In the genomic region with DNA sequence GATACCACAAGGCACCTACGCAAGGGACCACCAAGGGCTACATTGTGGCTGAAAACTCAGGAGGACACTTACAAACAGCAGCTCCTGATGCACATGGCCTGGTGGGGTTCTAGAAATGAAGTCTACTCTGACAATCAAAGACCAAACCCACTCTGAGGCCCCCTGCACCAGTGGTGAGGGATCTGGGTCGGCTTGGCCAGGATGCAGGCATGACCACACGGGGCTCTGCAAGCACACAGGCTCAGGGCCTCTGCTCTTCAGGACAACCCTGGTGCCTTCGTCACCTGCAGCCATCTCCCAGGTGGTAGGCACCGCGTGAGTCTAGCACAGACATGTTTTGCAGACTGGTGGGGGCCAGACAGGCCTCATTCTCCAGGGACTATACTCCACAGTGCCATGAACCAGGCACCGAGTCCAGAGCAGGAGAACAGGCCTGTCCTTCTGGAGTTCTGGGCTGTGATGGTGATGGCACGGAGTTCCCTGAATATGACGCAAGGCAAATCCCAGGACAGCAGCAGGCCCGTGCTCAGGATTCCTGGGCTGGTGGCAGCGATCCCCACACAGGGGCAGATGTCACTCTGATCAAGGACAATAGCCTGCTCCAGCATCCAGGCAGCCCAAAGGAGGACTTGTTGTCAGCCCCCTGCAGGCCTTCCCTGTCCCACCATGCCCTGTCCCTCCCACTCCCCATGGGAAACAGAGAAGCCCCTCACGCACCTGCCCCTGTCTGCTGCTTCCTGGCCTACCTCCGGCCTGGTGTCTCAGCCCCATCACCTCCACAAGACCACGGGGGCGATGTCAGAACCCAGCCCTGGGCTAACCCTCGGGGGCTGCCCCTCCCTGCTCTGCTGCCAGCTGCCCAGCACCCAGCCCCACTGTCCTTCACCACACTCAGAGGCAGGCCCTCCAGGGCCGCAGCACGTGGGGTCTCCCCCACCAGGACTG, we compare ENCODE assay signal across 2 cellular contexts.
TF ChIP-seq lines count a peak whose summit lies in the region.

No MANE protein-coding gene starts in this region.

TF ChIP-seq in SK-N-SH, 30 proteins besides CTCF, POLR2A, EP300 and RAD21:
- no peak for TF ChIP-seq GATA2 (CRISPR knock-in tag; IDR thresholded peaks at IDR 0.05)
- TF ChIP-seq ELF1 (IDR thresholded peaks at IDR 0.05) = no peak
- no peak for TF ChIP-seq TCF12 (IDR thresholded peaks at IDR 0.05)
- no peak for TF ChIP-seq RXRA (IDR thresholded peaks at IDR 0.05; ENCODE audit: borderline replicate concordance, low read depth)
- TF ChIP-seq, protein P1, sequence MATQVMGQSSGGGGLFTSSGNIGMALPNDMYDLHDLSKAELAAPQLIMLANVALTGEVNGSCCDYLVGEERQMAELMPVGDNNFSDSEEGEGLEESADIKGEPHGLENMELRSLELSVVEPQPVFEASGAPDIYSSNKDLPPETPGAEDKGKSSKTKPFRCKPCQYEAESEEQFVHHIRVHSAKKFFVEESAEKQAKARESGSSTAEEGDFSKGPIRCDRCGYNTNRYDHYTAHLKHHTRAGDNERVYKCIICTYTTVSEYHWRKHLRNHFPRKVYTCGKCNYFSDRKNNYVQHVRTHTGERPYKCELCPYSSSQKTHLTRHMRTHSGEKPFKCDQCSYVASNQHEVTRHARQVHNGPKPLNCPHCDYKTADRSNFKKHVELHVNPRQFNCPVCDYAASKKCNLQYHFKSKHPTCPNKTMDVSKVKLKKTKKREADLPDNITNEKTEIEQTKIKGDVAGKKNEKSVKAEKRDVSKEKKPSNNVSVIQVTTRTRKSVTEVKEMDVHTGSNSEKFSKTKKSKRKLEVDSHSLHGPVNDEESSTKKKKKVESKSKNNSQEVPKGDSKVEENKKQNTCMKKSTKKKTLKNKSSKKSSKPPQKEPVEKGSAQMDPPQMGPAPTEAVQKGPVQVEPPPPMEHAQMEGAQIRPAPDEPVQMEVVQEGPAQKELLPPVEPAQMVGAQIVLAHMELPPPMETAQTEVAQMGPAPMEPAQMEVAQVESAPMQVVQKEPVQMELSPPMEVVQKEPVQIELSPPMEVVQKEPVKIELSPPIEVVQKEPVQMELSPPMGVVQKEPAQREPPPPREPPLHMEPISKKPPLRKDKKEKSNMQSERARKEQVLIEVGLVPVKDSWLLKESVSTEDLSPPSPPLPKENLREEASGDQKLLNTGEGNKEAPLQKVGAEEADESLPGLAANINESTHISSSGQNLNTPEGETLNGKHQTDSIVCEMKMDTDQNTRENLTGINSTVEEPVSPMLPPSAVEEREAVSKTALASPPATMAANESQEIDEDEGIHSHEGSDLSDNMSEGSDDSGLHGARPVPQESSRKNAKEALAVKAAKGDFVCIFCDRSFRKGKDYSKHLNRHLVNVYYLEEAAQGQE (IDR thresholded peaks at IDR 0.05; ENCODE audit: low read depth, low read length) = no peak
- TF ChIP-seq MEF2A (IDR thresholded peaks at IDR 0.05; ENCODE audit: borderline replicate concordance, low read depth) = no peak
- TF ChIP-seq, protein P2, sequence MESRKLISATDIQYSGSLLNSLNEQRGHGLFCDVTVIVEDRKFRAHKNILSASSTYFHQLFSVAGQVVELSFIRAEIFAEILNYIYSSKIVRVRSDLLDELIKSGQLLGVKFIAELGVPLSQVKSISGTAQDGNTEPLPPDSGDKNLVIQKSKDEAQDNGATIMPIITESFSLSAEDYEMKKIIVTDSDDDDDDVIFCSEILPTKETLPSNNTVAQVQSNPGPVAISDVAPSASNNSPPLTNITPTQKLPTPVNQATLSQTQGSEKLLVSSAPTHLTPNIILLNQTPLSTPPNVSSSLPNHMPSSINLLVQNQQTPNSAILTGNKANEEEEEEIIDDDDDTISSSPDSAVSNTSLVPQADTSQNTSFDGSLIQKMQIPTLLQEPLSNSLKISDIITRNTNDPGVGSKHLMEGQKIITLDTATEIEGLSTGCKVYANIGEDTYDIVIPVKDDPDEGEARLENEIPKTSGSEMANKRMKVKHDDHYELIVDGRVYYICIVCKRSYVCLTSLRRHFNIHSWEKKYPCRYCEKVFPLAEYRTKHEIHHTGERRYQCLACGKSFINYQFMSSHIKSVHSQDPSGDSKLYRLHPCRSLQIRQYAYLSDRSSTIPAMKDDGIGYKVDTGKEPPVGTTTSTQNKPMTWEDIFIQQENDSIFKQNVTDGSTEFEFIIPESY (IDR thresholded peaks at IDR 0.05; ENCODE audit: borderline replicate concordance, low read depth) = no peak
- no peak for TF ChIP-seq RCOR1 (IDR thresholded peaks at IDR 0.05; ENCODE audit: low read length)
- TF ChIP-seq, protein P3, sequence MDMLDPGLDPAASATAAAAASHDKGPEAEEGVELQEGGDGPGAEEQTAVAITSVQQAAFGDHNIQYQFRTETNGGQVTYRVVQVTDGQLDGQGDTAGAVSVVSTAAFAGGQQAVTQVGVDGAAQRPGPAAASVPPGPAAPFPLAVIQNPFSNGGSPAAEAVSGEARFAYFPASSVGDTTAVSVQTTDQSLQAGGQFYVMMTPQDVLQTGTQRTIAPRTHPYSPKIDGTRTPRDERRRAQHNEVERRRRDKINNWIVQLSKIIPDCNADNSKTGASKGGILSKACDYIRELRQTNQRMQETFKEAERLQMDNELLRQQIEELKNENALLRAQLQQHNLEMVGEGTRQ (IDR thresholded peaks at IDR 0.05; ENCODE audit: borderline replicate concordance, low read depth, low read length) = no peak
- TF ChIP-seq EZH2phosphoT487 (IDR thresholded peaks at IDR 0.05; ENCODE audit: borderline replicate concordance, low read depth) = no peak
- TF ChIP-seq, protein P4, sequence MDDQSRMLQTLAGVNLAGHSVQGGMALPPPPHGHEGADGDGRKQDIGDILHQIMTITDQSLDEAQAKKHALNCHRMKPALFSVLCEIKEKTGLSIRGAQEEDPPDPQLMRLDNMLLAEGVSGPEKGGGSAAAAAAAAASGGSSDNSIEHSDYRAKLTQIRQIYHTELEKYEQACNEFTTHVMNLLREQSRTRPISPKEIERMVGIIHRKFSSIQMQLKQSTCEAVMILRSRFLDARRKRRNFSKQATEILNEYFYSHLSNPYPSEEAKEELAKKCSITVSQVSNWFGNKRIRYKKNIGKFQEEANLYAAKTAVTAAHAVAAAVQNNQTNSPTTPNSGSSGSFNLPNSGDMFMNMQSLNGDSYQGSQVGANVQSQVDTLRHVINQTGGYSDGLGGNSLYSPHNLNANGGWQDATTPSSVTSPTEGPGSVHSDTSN (IDR thresholded peaks at IDR 0.05) = no peak
- no peak for TF ChIP-seq FOXJ3 (CRISPR knock-in tag; IDR thresholded peaks at IDR 0.05)
- TF ChIP-seq CHD2 (IDR thresholded peaks at IDR 0.05; ENCODE audit: low read length, partially characterized antibody) = no peak
- TF ChIP-seq NFIC (IDR thresholded peaks at IDR 0.05; ENCODE audit: borderline replicate concordance) = no peak
- TF ChIP-seq YY1 (IDR thresholded peaks at IDR 0.05; ENCODE audit: low read depth) = no peak
- no peak for TF ChIP-seq TEAD4 (IDR thresholded peaks at IDR 0.05; ENCODE audit: borderline replicate concordance, insufficient read depth)
- no peak for TF ChIP-seq MXI1 (IDR thresholded peaks at IDR 0.05; ENCODE audit: low read depth, low read length)
- no peak for TF ChIP-seq SMC3 (IDR thresholded peaks at IDR 0.05; ENCODE audit: low read depth, low read length)

TF ChIP-seq in SK-N-SH treated with all-trans-retinoic acid at 6 μM for 48 hours, 23 proteins besides CTCF, POLR2A, EP300 and RAD21:
- TF ChIP-seq OSR1 (CRISPR knock-in tag; IDR thresholded peaks at IDR 0.05) (no peak), SNAI2 (CRISPR knock-in tag; IDR thresholded peaks at IDR 0.05) (no peak), ZFP30 (CRISPR knock-in tag; IDR thresholded peaks at IDR 0.05) (no peak), CSDC2 (CRISPR knock-in tag; IDR thresholded peaks at IDR 0.05) (no peak), BACH2 (CRISPR knock-in tag; IDR thresholded peaks at IDR 0.05; ENCODE audit: borderline replicate concordance) (no peak), TCF4 (CRISPR knock-in tag; IDR thresholded peaks at IDR 0.05; ENCODE audit: borderline replicate concordance) (no peak), ZFP3 (CRISPR knock-in tag; IDR thresholded peaks at IDR 0.05) (no peak), PPARA (CRISPR knock-in tag; IDR thresholded peaks at IDR 0.05; ENCODE audit: borderline replicate concordance) (no peak), ZNF565 (CRISPR knock-in tag; conservative IDR thresholded peaks at IDR 0.05; ENCODE audit: low read depth) (no peak), ZNF70 (CRISPR knock-in tag; IDR thresholded peaks at IDR 0.05) (no peak), ARNTL (CRISPR knock-in tag; IDR thresholded peaks at IDR 0.05; ENCODE audit: borderline replicate concordance, low read depth) (no peak), RARB (CRISPR knock-in tag; IDR thresholded peaks at IDR 0.05) (no peak), ZC3H10 (CRISPR knock-in tag; IDR thresholded peaks at IDR 0.05) (no peak), ESRRG (CRISPR knock-in tag; IDR thresholded peaks at IDR 0.05) (no peak), ISL1 (CRISPR knock-in tag; IDR thresholded peaks at IDR 0.05) (no peak)
- TF ChIP-seq, protein P5, sequence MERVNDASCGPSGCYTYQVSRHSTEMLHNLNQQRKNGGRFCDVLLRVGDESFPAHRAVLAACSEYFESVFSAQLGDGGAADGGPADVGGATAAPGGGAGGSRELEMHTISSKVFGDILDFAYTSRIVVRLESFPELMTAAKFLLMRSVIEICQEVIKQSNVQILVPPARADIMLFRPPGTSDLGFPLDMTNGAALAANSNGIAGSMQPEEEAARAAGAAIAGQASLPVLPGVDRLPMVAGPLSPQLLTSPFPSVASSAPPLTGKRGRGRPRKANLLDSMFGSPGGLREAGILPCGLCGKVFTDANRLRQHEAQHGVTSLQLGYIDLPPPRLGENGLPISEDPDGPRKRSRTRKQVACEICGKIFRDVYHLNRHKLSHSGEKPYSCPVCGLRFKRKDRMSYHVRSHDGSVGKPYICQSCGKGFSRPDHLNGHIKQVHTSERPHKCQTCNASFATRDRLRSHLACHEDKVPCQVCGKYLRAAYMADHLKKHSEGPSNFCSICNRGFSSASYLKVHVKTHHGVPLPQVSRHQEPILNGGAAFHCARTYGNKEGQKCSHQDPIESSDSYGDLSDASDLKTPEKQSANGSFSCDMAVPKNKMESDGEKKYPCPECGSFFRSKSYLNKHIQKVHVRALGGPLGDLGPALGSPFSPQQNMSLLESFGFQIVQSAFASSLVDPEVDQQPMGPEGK (CRISPR knock-in tag; IDR thresholded peaks at IDR 0.05; ENCODE audit: borderline replicate concordance) = no peak
- TF ChIP-seq, protein P6, sequence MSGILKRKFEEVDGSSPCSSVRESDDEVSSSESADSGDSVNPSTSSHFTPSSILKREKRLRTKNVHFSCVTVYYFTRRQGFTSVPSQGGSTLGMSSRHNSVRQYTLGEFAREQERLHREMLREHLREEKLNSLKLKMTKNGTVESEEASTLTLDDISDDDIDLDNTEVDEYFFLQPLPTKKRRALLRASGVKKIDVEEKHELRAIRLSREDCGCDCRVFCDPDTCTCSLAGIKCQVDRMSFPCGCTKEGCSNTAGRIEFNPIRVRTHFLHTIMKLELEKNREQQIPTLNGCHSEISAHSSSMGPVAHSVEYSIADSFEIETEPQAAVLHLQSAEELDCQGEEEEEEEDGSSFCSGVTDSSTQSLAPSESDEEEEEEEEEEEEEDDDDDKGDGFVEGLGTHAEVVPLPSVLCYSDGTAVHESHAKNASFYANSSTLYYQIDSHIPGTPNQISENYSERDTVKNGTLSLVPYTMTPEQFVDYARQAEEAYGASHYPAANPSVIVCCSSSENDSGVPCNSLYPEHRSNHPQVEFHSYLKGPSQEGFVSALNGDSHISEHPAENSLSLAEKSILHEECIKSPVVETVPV (CRISPR knock-in tag; IDR thresholded peaks at IDR 0.05) = no peak
- TF ChIP-seq, protein P7, sequence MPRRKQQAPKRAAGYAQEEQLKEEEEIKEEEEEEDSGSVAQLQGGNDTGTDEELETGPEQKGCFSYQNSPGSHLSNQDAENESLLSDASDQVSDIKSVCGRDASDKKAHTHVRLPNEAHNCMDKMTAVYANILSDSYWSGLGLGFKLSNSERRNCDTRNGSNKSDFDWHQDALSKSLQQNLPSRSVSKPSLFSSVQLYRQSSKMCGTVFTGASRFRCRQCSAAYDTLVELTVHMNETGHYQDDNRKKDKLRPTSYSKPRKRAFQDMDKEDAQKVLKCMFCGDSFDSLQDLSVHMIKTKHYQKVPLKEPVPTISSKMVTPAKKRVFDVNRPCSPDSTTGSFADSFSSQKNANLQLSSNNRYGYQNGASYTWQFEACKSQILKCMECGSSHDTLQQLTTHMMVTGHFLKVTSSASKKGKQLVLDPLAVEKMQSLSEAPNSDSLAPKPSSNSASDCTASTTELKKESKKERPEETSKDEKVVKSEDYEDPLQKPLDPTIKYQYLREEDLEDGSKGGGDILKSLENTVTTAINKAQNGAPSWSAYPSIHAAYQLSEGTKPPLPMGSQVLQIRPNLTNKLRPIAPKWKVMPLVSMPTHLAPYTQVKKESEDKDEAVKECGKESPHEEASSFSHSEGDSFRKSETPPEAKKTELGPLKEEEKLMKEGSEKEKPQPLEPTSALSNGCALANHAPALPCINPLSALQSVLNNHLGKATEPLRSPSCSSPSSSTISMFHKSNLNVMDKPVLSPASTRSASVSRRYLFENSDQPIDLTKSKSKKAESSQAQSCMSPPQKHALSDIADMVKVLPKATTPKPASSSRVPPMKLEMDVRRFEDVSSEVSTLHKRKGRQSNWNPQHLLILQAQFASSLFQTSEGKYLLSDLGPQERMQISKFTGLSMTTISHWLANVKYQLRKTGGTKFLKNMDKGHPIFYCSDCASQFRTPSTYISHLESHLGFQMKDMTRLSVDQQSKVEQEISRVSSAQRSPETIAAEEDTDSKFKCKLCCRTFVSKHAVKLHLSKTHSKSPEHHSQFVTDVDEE (CRISPR knock-in tag; IDR thresholded peaks at IDR 0.05) = no peak
- TF ChIP-seq, protein P8, sequence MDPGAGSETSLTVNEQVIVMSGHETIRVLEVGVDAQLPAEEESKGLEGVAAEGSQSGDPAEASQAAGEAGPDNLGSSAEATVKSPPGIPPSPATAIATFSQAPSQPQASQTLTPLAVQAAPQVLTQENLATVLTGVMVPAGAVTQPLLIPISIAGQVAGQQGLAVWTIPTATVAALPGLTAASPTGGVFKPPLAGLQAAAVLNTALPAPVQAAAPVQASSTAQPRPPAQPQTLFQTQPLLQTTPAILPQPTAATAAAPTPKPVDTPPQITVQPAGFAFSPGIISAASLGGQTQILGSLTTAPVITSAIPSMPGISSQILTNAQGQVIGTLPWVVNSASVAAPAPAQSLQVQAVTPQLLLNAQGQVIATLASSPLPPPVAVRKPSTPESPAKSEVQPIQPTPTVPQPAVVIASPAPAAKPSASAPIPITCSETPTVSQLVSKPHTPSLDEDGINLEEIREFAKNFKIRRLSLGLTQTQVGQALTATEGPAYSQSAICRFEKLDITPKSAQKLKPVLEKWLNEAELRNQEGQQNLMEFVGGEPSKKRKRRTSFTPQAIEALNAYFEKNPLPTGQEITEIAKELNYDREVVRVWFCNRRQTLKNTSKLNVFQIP (CRISPR knock-in tag; IDR thresholded peaks at IDR 0.05; ENCODE audit: borderline replicate concordance, low read depth) = no peak
